Comparison of ENCODE assay signal across 10 cellular contexts in the genomic region with DNA sequence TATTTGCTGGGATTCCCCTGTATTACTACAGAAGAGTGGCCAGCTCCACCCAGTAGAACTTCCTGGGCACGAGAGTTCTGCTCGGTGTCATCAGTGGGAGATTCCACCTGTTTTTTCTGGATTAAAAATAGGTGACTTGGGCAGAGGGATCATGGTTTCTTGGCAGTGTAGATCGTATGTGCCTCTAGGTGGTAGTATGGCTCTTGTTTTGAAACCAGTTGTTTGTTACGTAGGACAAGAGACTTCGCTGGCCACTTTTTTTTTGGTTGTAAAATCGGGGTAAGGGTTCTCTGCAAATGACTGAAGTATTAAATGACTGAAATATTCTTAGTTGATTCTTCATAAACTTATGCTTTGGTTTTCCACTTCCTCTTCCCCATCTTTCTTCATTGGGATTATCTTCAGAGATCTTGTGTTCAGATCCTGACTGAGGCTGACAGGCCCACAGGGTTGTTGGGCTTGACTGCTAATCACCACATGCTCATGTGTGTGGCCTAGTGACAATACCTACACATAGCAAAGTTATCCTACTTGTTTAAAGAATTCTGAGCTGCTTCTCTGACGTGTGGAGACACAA. TPM values are rescaled to one million over a fixed set of nuclear protein-coding genes. Genes with fewer than 3 reads are reported as not detected.
A peak's percentile ranks its signal among the peaks of the same experiment; 100 is the strongest.
DNase-seq lines count a peak whose midpoint lies in the region; ATAC-seq, FAIRE-seq and TF ChIP-seq lines count a peak whose summit lies in the region.
"Had no signal": no experiment of that assay in that cellular context is flagged by ENCODE, and none has a peak within 500 bp of the region (broad histone marks: within the 10 kb centered on the region; RNA-seq: fewer than 3 reads in every experiment).

No MANE protein-coding gene starts in this region.

- CTCF ChIA-PET in activated CD8-positive, alpha-beta T cell treated with anti-CD3 and anti-CD28 coated beads for 36 hours (lab: Charles Lee), result interaction anchor here (0.7 to 3.9 kb wide), 22 partner anchors 9 to 389 kb away, joined by 3 to 28 read pairs (median 5); no protein-coding TSS in a partner anchor

- H3K4me3 Mint-ChIP-seq in H9, result no peak overlapping the region
- no peak overlapping the region for H3K4me3 Mint-ChIP-seq in activated CD8-positive, alpha-beta T cell treated with anti-CD3 and anti-CD28 coated beads for 36 hours
- H3K4me3 Mint-ChIP-seq: memory B cell had no signal

- H3K4me1 ChIP-seq in H9 (ENCODE audit: insufficient read depth, low read length) (no peaks in the 10 kb centered on the region), keratinocyte (ENCODE audit: control insufficient read depth, extremely low read depth, insufficient read depth, low read length) (no peaks in the 10 kb centered on the region), neuronal stem cell (ENCODE audit: control insufficient read depth in 2 of 2, insufficient read depth in 1 of 2, low read depth in 1 of 2, low read length in 2 of 2) (peaks cover 0 to 2% of the 10 kb centered on the region in 2 donors)
- peaks cover 15% of the 10 kb centered on the region for H3K4me1 ChIP-seq in effector memory CD4-positive, alpha-beta T cell (ENCODE audit: control insufficient read depth, insufficient read depth, low read length, poor library complexity, severe bottlenecking)

- H4K20me1 ChIP-seq in H9 (ENCODE audit: control insufficient read depth, insufficient read depth, insufficient read length), result no peaks in the 10 kb centered on the region
- no peaks in the 10 kb centered on the region for H4K20me1 ChIP-seq in keratinocyte (ENCODE audit: control insufficient read depth, extremely low read depth, insufficient read depth, low read length)

- no peak overlapping the region for H2BK15ac ChIP-seq in H9 (ENCODE audit: low read depth, low read length)
- no peak overlapping the region for H2BK15ac ChIP-seq in neuronal stem cell (ENCODE audit: low read length)

- no peak overlapping the region for H3K56ac ChIP-seq in H9 (ENCODE audit: insufficient read length, low read depth, low read length)

- H2BK5ac ChIP-seq in H9 (ENCODE audit: insufficient read length, low read length) (no peak overlapping the region), neuronal stem cell (ENCODE audit: low read length) (no peak overlapping the region)

- H3K36me3 Mint-ChIP-seq in H9 (ENCODE audit: insufficient read depth in 1 of 3, low read depth in 3 of 3), result no peaks in the 10 kb centered on the region
- no peaks in the 10 kb centered on the region for H3K36me3 Mint-ChIP-seq in activated CD8-positive, alpha-beta T cell treated with anti-CD3 and anti-CD28 coated beads for 36 hours (ENCODE audit: low read depth)
- H3K36me3 Mint-ChIP-seq: memory B cell had no signal

- H3K23ac ChIP-seq in H9 (ENCODE audit: insufficient read length, low read depth, low read length) (no peak overlapping the region), neuronal stem cell (ENCODE audit: low read depth, low read length, poor library complexity) (no peak overlapping the region)

- H2AK5ac ChIP-seq in H9 (ENCODE audit: insufficient read length, low read length) (no peak overlapping the region), neuronal stem cell (ENCODE audit: low read depth, low read length) (no peak overlapping the region)

- H3K9me3 Mint-ChIP-seq in H9, result no peaks in the 10 kb centered on the region; a peak in 1 of 5 replicates
- H3K9me3 Mint-ChIP-seq in activated CD8-positive, alpha-beta T cell treated with anti-CD3 and anti-CD28 coated beads for 36 hours, result no peaks in the 10 kb centered on the region
- H3K9me3 Mint-ChIP-seq: memory B cell had no signal

- intact Hi-C loops in activated CD8-positive, alpha-beta T cell treated with anti-CD3 and anti-CD28 coated beads for 36 hours (cut with micrococcal nuclease), result loop anchor here (2.0 to 5.0 kb wide), 2 partner anchors 242 to 387 kb away; no protein-coding TSS in a partner anchor

- H3K18ac ChIP-seq in H9 (ENCODE audit: insufficient read length, low read depth, low read length) (no peak overlapping the region), neuronal stem cell (ENCODE audit: low read length) (no peak overlapping the region)

- peaks cover 22% of the 10 kb centered on the region for H3K27me3 Mint-ChIP-seq in H9 (ENCODE audit: low read depth)
- no peaks in the 10 kb centered on the region for H3K27me3 Mint-ChIP-seq in activated CD8-positive, alpha-beta T cell treated with anti-CD3 and anti-CD28 coated beads for 36 hours

- H2BK120ac ChIP-seq in H9 (ENCODE audit: low read depth, low read length, poor library complexity, severe bottlenecking), result no peak overlapping the region
- H2BK120ac ChIP-seq in neuronal stem cell (ENCODE audit: low read depth, low read length), result no peak overlapping the region

- H3K4me1 Mint-ChIP-seq in H9, result peaks cover 10 to 13% of the 10 kb centered on the region in 2 experiments
- H3K4me1 Mint-ChIP-seq in activated CD8-positive, alpha-beta T cell treated with anti-CD3 and anti-CD28 coated beads for 36 hours (ENCODE audit: low read depth), result peaks cover 32% of the 10 kb centered on the region

- 0 out of 2 replicates have a peak, but pooled peaks cover 2% of the 10 kb centered on the region for H3K27me3 ChIP-seq in H9 (ENCODE audit: insufficient read depth, low read length)
- no peaks in the 10 kb centered on the region for H3K27me3 ChIP-seq in keratinocyte (ENCODE audit: control insufficient read depth, extremely low read depth, insufficient read depth, low read length)
- H3K27me3 ChIP-seq in neuronal stem cell (ENCODE audit: control insufficient read depth in 3 of 3, insufficient read depth in 3 of 3, low read depth in 1 of 3, low read length in 3 of 3), result no peaks in the 10 kb centered on the region
- H3K27me3 ChIP-seq in effector memory CD4-positive, alpha-beta T cell (replicated peaks; ENCODE audit: control insufficient read depth, insufficient read depth, low read length, poor library complexity, severe bottlenecking), result no peaks in the 10 kb centered on the region

- H3K79me2 ChIP-seq in H9 (ENCODE audit: insufficient read depth, low read length), result no peaks in the 10 kb centered on the region
- H3K79me2 ChIP-seq in keratinocyte (ENCODE audit: control insufficient read depth, insufficient read depth, low read length), result no peaks in the 10 kb centered on the region

- H3K4ac ChIP-seq in H9 (ENCODE audit: low read depth, low read length), result no peak overlapping the region
- H3K4ac ChIP-seq in neuronal stem cell (ENCODE audit: low read length), result no peak overlapping the region

- H3K4me2 ChIP-seq in H9 (ENCODE audit: insufficient read depth, insufficient read length, low read length), result no peak overlapping the region
- H3K4me2 ChIP-seq in keratinocyte (ENCODE audit: control insufficient read depth, extremely low read depth, insufficient read depth, low read depth, low read length), result no peak overlapping the region
- H3K4me2 ChIP-seq in neuronal stem cell (ENCODE audit: insufficient read depth, low read length, poor library complexity, severe bottlenecking), result no peak overlapping the region

- no peak overlapping the region for H2AFZ ChIP-seq in H9 (ENCODE audit: low read length)
- H2AFZ ChIP-seq in keratinocyte (ENCODE audit: control insufficient read depth, low read length), result no peak overlapping the region
- no peak overlapping the region for H2AFZ ChIP-seq in neuronal stem cell (ENCODE audit: low read length)

- H3K4me3 ChIP-seq in keratinocyte (ENCODE audit: control insufficient read depth in 2 of 3, extremely low read depth in 1 of 3, insufficient read depth in 2 of 3, low read depth in 1 of 3, low read length in 3 of 3), result no peak overlapping the region
- no peak overlapping the region for H3K4me3 ChIP-seq in neuronal stem cell (ENCODE audit: low read length in 2 of 2)
- H3K4me3 ChIP-seq in effector memory CD4-positive, alpha-beta T cell (ENCODE audit: insufficient read depth, low read depth, low read length, poor library complexity, severe bottlenecking), result no peak overlapping the region
- H3K4me3 ChIP-seq: GM12878 had no signal

- no CpG with 5 or more reads among the region's 7 CpGs for WGBS in H9 (ENCODE audit: extremely low coverage, insufficient read length, low lambda C conversion rate)
- no CpG with 5 or more reads among the region's 7 CpGs for WGBS in neuronal stem cell (ENCODE audit: extremely low coverage in 2 of 2, insufficient read length in 2 of 2, insufficient replicate concordance in 1 of 2), 2 donors

- H2BK12ac ChIP-seq in H9 (ENCODE audit: insufficient read length, low read depth, low read length), result no peak overlapping the region
- no peak overlapping the region for H2BK12ac ChIP-seq in neuronal stem cell (ENCODE audit: low read length)

- H3K36me3 ChIP-seq in keratinocyte (ENCODE audit: control insufficient read depth in 2 of 2, extremely low read depth in 1 of 2, insufficient read depth in 2 of 2, low read length in 2 of 2), result no peaks in the 10 kb centered on the region
- no peaks in the 10 kb centered on the region for H3K36me3 ChIP-seq in neuronal stem cell (replicated peaks in 1 of 2; ENCODE audit: control insufficient read depth in 2 of 2, insufficient read depth in 2 of 2, low read length in 2 of 2)
- no peaks in the 10 kb centered on the region for H3K36me3 ChIP-seq in effector memory CD4-positive, alpha-beta T cell (ENCODE audit: control insufficient read depth, insufficient read depth, low read length)

- H4K8ac ChIP-seq in H9 (replicated peaks; ENCODE audit: insufficient read length, low read depth, low read length) (no peak overlapping the region), neuronal stem cell (ENCODE audit: low read depth, low read length) (no peak overlapping the region)

- H3K79me1 ChIP-seq in H9 (ENCODE audit: insufficient read depth, low read depth, low read length, poor library complexity, severe bottlenecking), result no peaks in the 10 kb centered on the region
- H3K79me1 ChIP-seq in neuronal stem cell (ENCODE audit: low read depth, low read length), result no peaks in the 10 kb centered on the region

- no peak overlapping the region for H4K91ac ChIP-seq in H9 (ENCODE audit: insufficient read length, low read depth, low read length)
- H4K91ac ChIP-seq in neuronal stem cell (ENCODE audit: low read depth, low read length, poor library complexity), result no peak overlapping the region

- H3K27ac Mint-ChIP-seq in H9, result no peak overlapping the region
- H3K27ac Mint-ChIP-seq in activated CD8-positive, alpha-beta T cell treated with anti-CD3 and anti-CD28 coated beads for 36 hours, result no peak overlapping the region
- H3K27ac Mint-ChIP-seq: memory B cell had no signal

- H3T11ph ChIP-seq in H9 (ENCODE audit: low read length), result no peak overlapping the region

- no peaks in the 10 kb centered on the region for H3K9me1 ChIP-seq in keratinocyte (ENCODE audit: control insufficient read depth, extremely low read depth, insufficient read depth, low read length)

- POLR2A ChIA-PET in activated CD8-positive, alpha-beta T cell treated with anti-CD3 and anti-CD28 coated beads for 36 hours (lab: Charles Lee), result interaction anchor here (1.8 kb wide), 1 partner anchor 43 kb away, joined by 7 read pairs; no protein-coding TSS in a partner anchor

- no peak overlapping the region for H2BK20ac ChIP-seq in H9 (ENCODE audit: low read depth, low read length, poor library complexity, severe bottlenecking)

- FAIRE-seq in keratinocyte (lab: Jason Lieb, UNC), result no peak
- FAIRE-seq in RCC 7860 (lab: Jason Lieb, UNC), result no peak
- FAIRE-seq: GM12878 had no signal

- no peaks in the 10 kb centered on the region for H3K9me3 ChIP-seq in H9 (ENCODE audit: control insufficient read depth, low read depth, low read length)
- H3K9me3 ChIP-seq in keratinocyte (ENCODE audit: control insufficient read depth, low read depth, low read length), result no peaks in the 10 kb centered on the region
- H3K9me3 ChIP-seq in neuronal stem cell (replicated peaks in 1 of 2; ENCODE audit: control insufficient read depth in 2 of 2, insufficient read depth in 1 of 2, low read depth in 1 of 2, low read length in 2 of 2), result no peaks in the 10 kb centered on the region
- no peaks in the 10 kb centered on the region for H3K9me3 ChIP-seq in effector memory CD4-positive, alpha-beta T cell (ENCODE audit: control insufficient read depth, low read length)

- no peak overlapping the region for H3K9ac ChIP-seq in H9 (ENCODE audit: extremely low read depth, insufficient read length, low read length)
- H3K9ac ChIP-seq in keratinocyte (ENCODE audit: control insufficient read depth, extremely low read depth, insufficient read depth, low read length), result no peak overlapping the region
- H3K9ac ChIP-seq in neuronal stem cell (ENCODE audit: low read depth, low read length, poor library complexity), result no peak overlapping the region

- no peak overlapping the region for H4K5ac ChIP-seq in H9 (ENCODE audit: insufficient read length, low read depth, low read length)

- dilution Hi-C loops in keratinocyte (cut with MboI; ENCODE audit: extremely low pct_ligation_motif_present, low sequenced_read_pairs), result no loop called here

- H3K27ac ChIP-seq in H9 (ENCODE audit: insufficient read length, low read depth, low read length), result no peak overlapping the region
- no peak overlapping the region for H3K27ac ChIP-seq in keratinocyte (ENCODE audit: control insufficient read depth, insufficient read depth, low read length)
- H3K27ac ChIP-seq in neuronal stem cell (replicated peaks; ENCODE audit: low read length), result no peak overlapping the region
- no peak overlapping the region for H3K27ac ChIP-seq in effector memory CD4-positive, alpha-beta T cell (ENCODE audit: insufficient read depth, low read length, poor library complexity, severe bottlenecking)

- no peak for ATAC-seq in activated CD8-positive, alpha-beta T cell treated with anti-CD3 and anti-CD28 coated beads for 36 hours
- ATAC-seq in HG03095 (IDR thresholded peaks at IDR 0.05; ENCODE audit: unreplicated experiment), result no peak
- ATAC-seq: GM12878 had no signal

- no peak overlapping the region for H3K14ac ChIP-seq in H9 (ENCODE audit: insufficient read depth, low read length)
- no peak overlapping the region for H3K14ac ChIP-seq in neuronal stem cell (ENCODE audit: low read length)

- TF ChIP-seq CTCF in H9 (conservative IDR thresholded peaks at IDR 0.05), result peak; percentile 67
- peak; percentile 30 for TF ChIP-seq CTCF in activated CD8-positive, alpha-beta T cell treated with anti-CD3 and anti-CD28 coated beads for 36 hours (IDR thresholded peaks at IDR 0.05)
- TF ChIP-seq CTCF in keratinocyte (optimal IDR thresholded peaks at IDR 0.05 in 1 of 3, IDR thresholded peaks at IDR 0.05 in 1 of 3, conservative IDR thresholded peaks at IDR 0.05 in 1 of 3; ENCODE audit: extremely low read depth in 1 of 3, insufficient read depth in 2 of 3, low read length in 3 of 3), result peak; percentile 7 to 45 (median 28)

- DNase-seq in Ammon's horn (ENCODE audit: low spot score) (peak; percentile 25), H9 (peak; percentile 30), keratinocyte (ENCODE audit: low read depth, low spot score) (no peak), neuronal stem cell (ENCODE audit: low spot score) (no peak), RCC 7860 (ENCODE audit: low spot score) (no peak)
- no peak for DNase-seq in activated CD8-positive, alpha-beta T cell treated with anti-CD3 and anti-CD28 coated beads for 36 hours
- no peak for DNase-seq in effector memory CD4-positive, alpha-beta T cell

- H3K23me2 ChIP-seq in H9 (ENCODE audit: insufficient read length, low read depth, low read length, poor library complexity, severe bottlenecking), result no peaks in the 10 kb centered on the region

RNA-seq across cellular contexts. Expression of a gene that starts 43.8 kb away (rescaled TPM):
- 366 and 367 TPM in 2 replicates for total RNA-seq in H9 (2021)
- 100 to 1,000 TPM; 390 to 393 TPM for total RNA-seq in activated CD8-positive, alpha-beta T cell treated with anti-CD3 and anti-CD28 coated beads for 36 hours
- 388 to 423 TPM (median 388 TPM) in 3 replicates for polyA plus RNA-seq in keratinocyte
- polyA plus RNA-seq in keratinocyte (2011; ENCODE audit: low read depth), result 337 TPM
- polyA plus RNA-seq in keratinocyte (2011; cell fraction: cytosol; rRNA removed), result 391 and 468 TPM in 2 replicates
- polyA plus RNA-seq in keratinocyte (2011; cell fraction: nucleus; rRNA removed), result 312 and 336 TPM in 2 replicates
- polyA plus RNA-seq in keratinocyte (2012; ENCODE audit: low replicate concordance), result 204 and 352 TPM in 2 replicates
- polyA minus RNA-seq in keratinocyte, result 342 to 533 TPM (median 448 TPM) in 3 replicates
- 411 TPM for polyA minus RNA-seq in keratinocyte (2011; cell fraction: cytosol; rRNA and poly(A)+ RNA removed)
- 185 and 236 TPM in 2 replicates for polyA minus RNA-seq in keratinocyte (2011; cell fraction: nucleus; rRNA and poly(A)+ RNA removed)
- polyA plus RNA-seq in neuronal stem cell (2013, experiment 1 of 2), result 78.8 TPM
- polyA plus RNA-seq in neuronal stem cell (2013, experiment 2 of 2), result 78.7 TPM

Comparison
In these comparisons a context has a peak if more than half of its experiments do, and no peak if none do; other contexts are left out.
1. DNase-seq: peak in Ammon's horn (single experiment) and H9 (single experiment); none in activated CD8-positive, alpha-beta T cell treated with anti-CD3 and anti-CD28 coated beads for 36 hours (single experiment), keratinocyte (single experiment), neuronal stem cell (single experiment), effector memory CD4-positive, alpha-beta T cell (0 of 3) and RCC 7860 (single experiment).
2. Peak in every context shown above with its lines, with median percentiles within 50 percentile points of each other: CTCF ChIP-seq.